2 cellular contexts compared by ENCODE assay signal in genomic region chr12:112381421-112381897, GRCh38.
TF ChIP-seq lines count a peak whose summit lies in the region.

No MANE protein-coding gene starts in this region.

TF ChIP-seq in SK-N-SH treated with all-trans-retinoic acid at 6 μM for 48 hours, 23 proteins besides CTCF, POLR2A, EP300 and RAD21:
- no peak for TF ChIP-seq ESRRG (CRISPR knock-in tag; IDR thresholded peaks at IDR 0.05)
- TF ChIP-seq PPARA (CRISPR knock-in tag; IDR thresholded peaks at IDR 0.05; ENCODE audit: borderline replicate concordance) = no peak
- no peak for TF ChIP-seq BACH2 (CRISPR knock-in tag; IDR thresholded peaks at IDR 0.05; ENCODE audit: borderline replicate concordance)
- no peak for TF ChIP-seq ZC3H10 (CRISPR knock-in tag; IDR thresholded peaks at IDR 0.05)
- TF ChIP-seq TOX (CRISPR knock-in tag; IDR thresholded peaks at IDR 0.05; ENCODE audit: borderline replicate concordance) = no peak
- no peak for TF ChIP-seq ARNTL (CRISPR knock-in tag; IDR thresholded peaks at IDR 0.05; ENCODE audit: borderline replicate concordance, low read depth)
- no peak for TF ChIP-seq GLIS3 (CRISPR knock-in tag; IDR thresholded peaks at IDR 0.05)
- no peak for TF ChIP-seq ZNF565 (CRISPR knock-in tag; conservative IDR thresholded peaks at IDR 0.05; ENCODE audit: low read depth)
- TF ChIP-seq PATZ1 (CRISPR knock-in tag; IDR thresholded peaks at IDR 0.05; ENCODE audit: borderline replicate concordance) = no peak
- no peak for TF ChIP-seq CREB5 (CRISPR knock-in tag; IDR thresholded peaks at IDR 0.05; ENCODE audit: low read depth)
- no peak for TF ChIP-seq SNAI2 (CRISPR knock-in tag; IDR thresholded peaks at IDR 0.05)
- TF ChIP-seq ZNF8 (CRISPR knock-in tag; IDR thresholded peaks at IDR 0.05) = no peak
- no peak for TF ChIP-seq CSRNP3 (CRISPR knock-in tag; IDR thresholded peaks at IDR 0.05)
- TF ChIP-seq ZFP3 (CRISPR knock-in tag; IDR thresholded peaks at IDR 0.05) = no peak
TF ChIP-seq in SK-N-SH treated with all-trans-retinoic acid at 6 μM for 48 hours: peak in this region for 0.

TF ChIP-seq in HepG2, 621 proteins besides CTCF, POLR2A, EP300 and RAD21:
- TF ChIP-seq ZSCAN25 (CRISPR knock-in tag; IDR thresholded peaks at IDR 0.05) (0 out of 2 replicates have a peak, but pooled peaks have one; percentile 43), ZNF574 (CRISPR knock-in tag; IDR thresholded peaks at IDR 0.05) (0 out of 2 replicates have a peak, but pooled peaks have one; percentile 10), FOXA3 (CRISPR knock-in tag; IDR thresholded peaks at IDR 0.05) (no peak), ZNF597 (CRISPR knock-in tag; IDR thresholded peaks at IDR 0.05) (no peak), MXD1 (CRISPR knock-in tag; IDR thresholded peaks at IDR 0.05) (no peak), HNRNPK (IDR thresholded peaks at IDR 0.05; ENCODE audit: low read depth, low read length, poor library complexity, severe bottlenecking) (no peak), ZNF337 (CRISPR knock-in tag; IDR thresholded peaks at IDR 0.05; ENCODE audit: borderline replicate concordance, low read depth) (0 out of 2 replicates have a peak, but pooled peaks have one; percentile 4), ZNF543 (CRISPR knock-in tag; IDR thresholded peaks at IDR 0.05) (0 out of 2 replicates have a peak, but pooled peaks have one; percentile 6), SPEN (CRISPR knock-in tag; IDR thresholded peaks at IDR 0.05; ENCODE audit: low read depth) (peak; percentile 9; the same call in 1 of the 2 replicates), ATF4 (CRISPR knock-in tag; IDR thresholded peaks at IDR 0.05) (0 out of 4 replicates have a peak, but pooled peaks of 1 of the 2 experiments have one; percentile 27), PLSCR1 (CRISPR knock-in tag; IDR thresholded peaks at IDR 0.05; ENCODE audit: borderline replicate concordance) (no peak), FOSL2 (CRISPR knock-in tag; IDR thresholded peaks at IDR 0.05) (no peak), ZFX (CRISPR knock-in tag; IDR thresholded peaks at IDR 0.05; ENCODE audit: low read depth) (peak; percentile 1; the same call in 1 of the 2 replicates), ZBTB2 (CRISPR knock-in tag; IDR thresholded peaks at IDR 0.05; ENCODE audit: low read depth) (0 out of 2 replicates have a peak, but pooled peaks have one; percentile 10), SATB2 (CRISPR knock-in tag; IDR thresholded peaks at IDR 0.05) (0 out of 2 replicates have a peak, but pooled peaks have one; percentile 6)
TF ChIP-seq in HepG2: peak in this region for 9.
